ENCODE assay signal across 1 cellular context in genomic region chr10:88895252-88895651, GRCh38.
TF ChIP-seq lines count a peak whose summit lies in the region.

No MANE protein-coding gene starts in this region.

TF ChIP-seq in GM12878, 131 proteins besides CTCF, POLR2A, EP300 and RAD21:
- peak; percentile 48; the same call in 1 of the 2 replicates for TF ChIP-seq PKNOX1 (IDR thresholded peaks at IDR 0.05)
- no peak for TF ChIP-seq BCLAF1 (IDR thresholded peaks at IDR 0.05)
TF ChIP-seq in GM12878: peak in this region for 1.
